In genomic region chr9:24067107-24067506, GRCh38 we compare ENCODE assay signal across 5 cellular contexts.
DNase-seq lines count a peak whose midpoint lies in the region; ATAC-seq and TF ChIP-seq lines count a peak whose summit lies in the region.
"Not testable (repeated sequence)": the region's sequence is repeated elsewhere in the genome, so short reads cannot be mapped to it uniquely, and the experiment has no call there.

No MANE protein-coding gene starts in this region.

- H3K27me3 Mint-ChIP-seq in WTC11 (ENCODE audit: low read depth); endodermal cell (ENCODE audit: insufficient read depth): not testable (repeated sequence)

- not testable (repeated sequence) for ATAC-seq in WTC11

- not testable (repeated sequence) for H2BK5ac ChIP-seq in mesendoderm (ENCODE audit: low read length)

- POLR2A ChIA-PET in HEK293 (lab: Yijun Ruan, JAX); WTC11 (lab: Charles Lee): not testable (repeated sequence)

- not testable (repeated sequence) for H3K4me1 ChIP-seq in HEK293 (ENCODE audit: control insufficient read depth, insufficient read depth, low read length); endodermal cell (ENCODE audit: control insufficient read depth, insufficient read depth, low read length); mesendoderm (ENCODE audit: control insufficient read depth, low read depth, low read length)

- not testable (repeated sequence) for H4K8ac ChIP-seq in mesendoderm (ENCODE audit: low read depth, low read length)

- CTCF ChIA-PET in HEK293 (lab: Yijun Ruan, JAX); WTC11 (lab: Charles Lee): not testable (repeated sequence)

- not testable (repeated sequence) for H2BK15ac ChIP-seq in mesendoderm (replicated peaks; ENCODE audit: low read depth)

- not testable (repeated sequence) for H3K9me3 Mint-ChIP-seq in WTC11, endodermal cell

- not testable (repeated sequence) for H2BK120ac ChIP-seq in mesendoderm (ENCODE audit: low read depth, low read length)

- not testable (repeated sequence) for H3K4me2 ChIP-seq in mesendoderm (ENCODE audit: low read length)

- not testable (repeated sequence) for H3K79me1 ChIP-seq in mesendoderm (ENCODE audit: low read length)

- not testable (repeated sequence) for H3K36me3 Mint-ChIP-seq in WTC11; endodermal cell (ENCODE audit: low read depth)

- peak; percentile 10 for DNase-seq in WTC11 (ENCODE audit: low spot score)
- peak; percentile 60 for DNase-seq in endodermal cell
- peak; percentile 19 for DNase-seq in iPS-NIHi7 (ENCODE audit: extremely low spot score)
- DNase-seq in mesendoderm = peak; percentile 21

- not testable (repeated sequence) for H3K4ac ChIP-seq in mesendoderm (ENCODE audit: low read depth, low read length)

- not testable (repeated sequence) for H3K36me3 ChIP-seq in HEK293 (ENCODE audit: control insufficient read depth in 2 of 2, insufficient read depth in 1 of 2, low read length in 2 of 2); endodermal cell (ENCODE audit: control insufficient read depth, insufficient read depth, low read length); mesendoderm (ENCODE audit: control insufficient read depth, insufficient read depth, low read length)

- H3K56ac ChIP-seq in mesendoderm (ENCODE audit: low read length) = not testable (repeated sequence)

- not testable (repeated sequence) for H3K79me2 ChIP-seq in mesendoderm (ENCODE audit: control insufficient read depth, insufficient read depth, low read length)

- TF ChIP-seq CTCF in HEK293 (tag by site-specific recombination; IDR thresholded peaks at IDR 0.05); WTC11 (IDR thresholded peaks at IDR 0.05); endodermal cell (conservative IDR thresholded peaks at IDR 0.05): not testable (repeated sequence)

- not testable (repeated sequence) for H2AK5ac ChIP-seq in mesendoderm (ENCODE audit: low read length)

- WGBS in endodermal cell (ENCODE audit: insufficient coverage in 1 of 2, insufficient read length in 1 of 2), 2 experiments = 91 to 100% methylated on average over 2 to 4 of the region's 5 CpGs
- WGBS in mesendoderm (ENCODE audit: extremely low coverage, insufficient coverage, low lambda C conversion rate) = no CpG with 5 or more reads among the region's 5 CpGs

- not testable (repeated sequence) for H3K9ac ChIP-seq in endodermal cell (ENCODE audit: extremely low read depth, low read length, poor library complexity, severe bottlenecking); mesendoderm (ENCODE audit: low read length)

- H3K9me3 ChIP-seq in HEK293 (ENCODE audit: control insufficient read depth, insufficient read depth, low read depth, low read length); endodermal cell (ENCODE audit: control insufficient read depth, low read length): not testable (repeated sequence)

- H3K4me3 ChIP-seq in HEK293 (ENCODE audit: low read depth, low read length); endodermal cell (ENCODE audit: low read length); mesendoderm (ENCODE audit: low read length): not testable (repeated sequence)

- not testable (repeated sequence) for H3K18ac ChIP-seq in mesendoderm (ENCODE audit: low read length)

- not testable (repeated sequence) for H3K4me3 Mint-ChIP-seq in WTC11, endodermal cell

- not testable (repeated sequence) for H3K27ac Mint-ChIP-seq in WTC11, endodermal cell

- H3K27me3 ChIP-seq in endodermal cell (ENCODE audit: control insufficient read depth, insufficient read depth, low read length, poor library complexity, severe bottlenecking); mesendoderm (ENCODE audit: insufficient read depth, low read length, poor library complexity): not testable (repeated sequence)

- H3K23ac ChIP-seq in mesendoderm (ENCODE audit: low read length) = not testable (repeated sequence)

- not testable (repeated sequence) for H4K5ac ChIP-seq in mesendoderm (ENCODE audit: low read length)

- peaks cover 12% of the 10 kb centered on the region for H3K4me1 Mint-ChIP-seq in WTC11
- H3K4me1 Mint-ChIP-seq in endodermal cell = not testable (repeated sequence)

- not testable (repeated sequence) for H3K27ac ChIP-seq in HEK293 (ENCODE audit: extremely low read depth, low read depth, low read length); endodermal cell (ENCODE audit: low read depth, low read length); mesendoderm (ENCODE audit: low read depth, low read length)

TF ChIP-seq in HEK293, 187 proteins besides CTCF, POLR2A, EP300 and RAD21:
- peak; percentile 67 for TF ChIP-seq REST (tag by site-specific recombination; IDR thresholded peaks at IDR 0.05)

Comparison
In these comparisons a context has a peak if more than half of its experiments do, and no peak if none do; other contexts are left out.
1. DNase-seq: peak in every context shown above with its lines; median percentile 60 in endodermal cell; 21 in mesendoderm; 19 in iPS-NIHi7; 10 in WTC11.